Comparison of ENCODE assay signal across 8 cellular contexts in the genomic region with DNA sequence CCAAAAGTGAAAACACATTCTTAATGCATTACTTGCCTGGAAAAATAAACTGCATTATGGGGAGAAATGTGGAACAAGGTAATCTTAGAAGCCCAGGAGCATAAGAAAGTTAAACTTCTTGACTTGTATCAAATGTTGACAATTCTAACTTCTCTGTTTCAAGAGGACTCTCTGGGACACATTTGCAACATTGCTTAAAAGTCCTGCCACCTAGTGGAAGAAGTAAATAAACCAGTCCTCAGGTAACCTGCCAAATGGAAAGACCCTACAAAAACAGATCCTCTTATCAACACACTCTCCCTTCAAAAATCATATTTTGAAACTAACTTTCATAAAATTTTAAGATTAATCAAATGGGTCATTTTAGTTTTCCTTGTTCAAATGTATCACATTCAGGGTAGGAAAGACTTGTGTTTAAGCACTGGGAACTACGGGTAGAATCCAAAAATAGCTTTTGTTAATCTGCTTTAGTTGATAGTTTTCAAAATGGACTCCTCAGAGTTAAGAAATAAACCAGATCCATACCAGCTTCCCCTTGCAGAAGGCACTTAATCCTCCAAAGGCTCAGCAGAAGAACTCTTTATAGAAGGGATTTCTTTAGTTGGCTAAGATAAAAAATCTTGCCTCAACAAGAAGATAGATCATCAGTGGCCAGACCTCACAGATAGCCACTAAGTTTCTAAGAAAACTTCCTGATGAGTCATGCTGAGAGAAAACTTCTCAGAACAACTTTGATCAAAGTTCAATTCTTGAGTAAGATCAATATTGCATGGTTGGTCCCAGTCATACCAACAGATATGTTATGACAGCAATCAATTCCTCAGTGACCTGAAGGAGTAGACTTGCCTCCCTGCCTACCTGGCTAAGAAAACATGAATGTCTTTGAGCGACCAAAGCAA.
DNase-seq lines count a peak whose midpoint lies in the region; ATAC-seq, FAIRE-seq and TF ChIP-seq lines count a peak whose summit lies in the region.

No MANE protein-coding gene starts in this region.

- no peaks in the 10 kb centered on the region for H3K4me1 ChIP-seq in adrenal gland (replicated peaks in 1 of 2)

- DNase-seq in CD1c-positive myeloid dendritic cell (ENCODE audit: extremely low spot score) (peak; percentile 11), HTR-8/SVneo (ENCODE audit: insufficient read length, low spot score) (peak; percentile 34), adrenal gland (no peak), left colon (no peak), activated T-cell treated with anti-CD3 and anti-CD28 coated beads for 4 hours (no peak)

- H3K27ac ChIP-seq in adrenal gland = no peak overlapping the region

- H3K9me3 ChIP-seq in adrenal gland (replicated peaks in 1 of 3) = no peaks in the 10 kb centered on the region

- no peak for FAIRE-seq in HTR-8/SVneo (lab: Jason Lieb, UNC)

- TF ChIP-seq CTCF in adrenal gland (IDR thresholded peaks at IDR 0.05) = peak; percentile 29 to 62 (median 46)

- WGBS in adrenal gland, 4 donors = 70 to 79% (median 77%) methylated on average over 2 of the region's 2 CpGs

- TF ChIP-seq POLR2A in adrenal gland (IDR thresholded peaks at IDR 0.05) = no peak

- ATAC-seq in GM19043 (IDR thresholded peaks at IDR 0.05; ENCODE audit: low read depth, unreplicated experiment) = peak; percentile 54
- peak; percentile 64 for ATAC-seq in left colon
- no peak for ATAC-seq in GM19455 (IDR thresholded peaks at IDR 0.05; ENCODE audit: unreplicated experiment)
- ATAC-seq in HG03571 (IDR thresholded peaks at IDR 0.05; ENCODE audit: unreplicated experiment) = no peak

- no peak overlapping the region for H3K4me3 ChIP-seq in adrenal gland

- no peaks in the 10 kb centered on the region for H3K27me3 ChIP-seq in adrenal gland

- no peaks in the 10 kb centered on the region for H3K36me3 ChIP-seq in adrenal gland (replicated peaks in 1 of 2)

- intact Hi-C loops in adrenal gland (cut with DNase I) = loop anchor here in 1 of 2 donors (10.0 kb wide), 1 partner anchor 613 kb away; no protein-coding TSS in a partner anchor
- intact Hi-C loops in left colon (cut with DNase I, micrococcal nuclease) = no loop called here

Comparison
In these comparisons a context has a peak if more than half of its experiments do, and no peak if none do; other contexts are left out.
1. DNase-seq: peak in CD1c-positive myeloid dendritic cell (single experiment) and HTR-8/SVneo (single experiment); none in adrenal gland (0 of 7), left colon (0 of 2) and activated T-cell treated with anti-CD3 and anti-CD28 coated beads for 4 hours (single experiment).
2. ATAC-seq: peak in GM19043 (single experiment) and left colon (single experiment); none in GM19455 (single experiment) and HG03571 (single experiment).